14 cellular contexts compared by ENCODE assay signal in genomic region chr3:9409981-9410849, GRCh38. TPM values are rescaled to one million over a fixed set of nuclear protein-coding genes. Genes with fewer than 3 reads are reported as not detected.
DNase-seq lines count a peak whose midpoint lies in the region; ATAC-seq, FAIRE-seq and TF ChIP-seq lines count a peak whose summit lies in the region.
"Had no signal": no experiment of that assay in that cellular context is flagged by ENCODE, and none has a peak within 500 bp of the region (broad histone marks: within the 10 kb centered on the region; RNA-seq: fewer than 3 reads in every experiment).

No MANE protein-coding gene starts in this region.

- H3K27ac ChIP-seq in CD8-positive, alpha-beta T cell (ENCODE audit: low read depth, low read length), result no peak overlapping the region
- H3K27ac ChIP-seq: neural progenitor cell, VCaP had no signal

- H3K36me3 ChIP-seq in CD8-positive, alpha-beta T cell (ENCODE audit: insufficient read depth, low read length), result no peaks in the 10 kb centered on the region
- H3K36me3 ChIP-seq: thoracic aorta had no signal

- no peaks in the 10 kb centered on the region for H3K27me3 ChIP-seq in CD8-positive, alpha-beta T cell (ENCODE audit: insufficient read depth, low read length)
- H3K27me3 ChIP-seq: neural progenitor cell had no signal

- no peaks in the 10 kb centered on the region for H3K27me3 Mint-ChIP-seq in CD8-positive, alpha-beta T cell (ENCODE audit: low read depth)
- no peaks in the 10 kb centered on the region for H3K27me3 Mint-ChIP-seq in naive thymus-derived CD8-positive, alpha-beta T cell
- H3K27me3 Mint-ChIP-seq: brain had no signal

- peak; percentile 84 for FAIRE-seq in H54 (lab: Jason Lieb, UNC)

- H3K9me3 Mint-ChIP-seq in CD8-positive, alpha-beta T cell, result peaks cover 3% of the 10 kb centered on the region
- no peaks in the 10 kb centered on the region for H3K9me3 Mint-ChIP-seq in naive thymus-derived CD8-positive, alpha-beta T cell

- peak overlapping the region; percentile 70 for H3K27ac Mint-ChIP-seq in CD8-positive, alpha-beta T cell
- peak overlapping the region in 5 of 10 donors; percentile 29 to 82 (median 55) for H3K27ac Mint-ChIP-seq in naive thymus-derived CD8-positive, alpha-beta T cell
- H3K27ac Mint-ChIP-seq: neural progenitor cell had no signal

- no peak for TF ChIP-seq POLR2A in H54 (IDR thresholded peaks at IDR 0.05; ENCODE audit: low read depth, low read length)

- TF ChIP-seq CTCF in CD8-positive, alpha-beta T cell (IDR thresholded peaks at IDR 0.05), result no peak

- peaks cover 75% of the 10 kb centered on the region for H3K4me1 Mint-ChIP-seq in CD8-positive, alpha-beta T cell (ENCODE audit: low read depth)
- H3K4me1 Mint-ChIP-seq in naive thymus-derived CD8-positive, alpha-beta T cell, result peaks cover 22 to 86% (median 70%) of the 10 kb centered on the region in 4 donors
- H3K4me1 Mint-ChIP-seq: neural progenitor cell had no signal

- intact Hi-C loops in CD8-positive, alpha-beta T cell (cut with DNase I, micrococcal nuclease), result no loop called here

- ATAC-seq in CD8-positive, alpha-beta T cell, result no peak
- peak in 1 of 2 donors; percentile 38 for ATAC-seq in naive thymus-derived CD8-positive, alpha-beta T cell

- H3K9me3 ChIP-seq in CD8-positive, alpha-beta T cell (ENCODE audit: low read length), result no peaks in the 10 kb centered on the region
- H3K9me3 ChIP-seq: thoracic aorta had no signal

- POLR2A ChIA-PET in CD8-positive, alpha-beta T cell (lab: Charles Lee), result interaction anchor here (1.3 kb wide), 1 partner anchor 10 kb away, joined by 3 read pairs; no protein-coding TSS in a partner anchor
- POLR2A ChIA-PET in naive thymus-derived CD8-positive, alpha-beta T cell (lab: Charles Lee), result interaction anchor here (0.7 to 1.3 kb wide), 4 partner anchors 13 to 48 kb away, joined by 4 to 6 read pairs (median 4); partner anchors contain the start of genes SETD5 and THUMPD3

- CTCF ChIA-PET in CD8-positive, alpha-beta T cell (lab: Charles Lee), result no interaction called here

- no peak overlapping the region for H3K4me3 ChIP-seq in CD8-positive, alpha-beta T cell (ENCODE audit: low read depth, low read length)
- H3K4me3 ChIP-seq: neural progenitor cell, skin epidermis had no signal

- peaks cover 47% of the 10 kb centered on the region for H3K4me1 ChIP-seq in CD8-positive, alpha-beta T cell (ENCODE audit: insufficient read depth, low read length)

- no peak for DNase-seq in CD8-positive, alpha-beta T cell
- DNase-seq in H54 (ENCODE audit: insufficient read length, low spot score), result no peak
- DNase-seq in SKM-1 treated with dmso at 0.1 percent for 144 hours (lab: John Stamatoyannopoulos, UW; ENCODE audit: unreplicated experiment), result peak; percentile 11
- no peak for DNase-seq in naive thymus-derived CD8-positive, alpha-beta T cell
- no peak for DNase-seq in NCI-H748 treated with DMSO at 0.1 percent for 48 hours (lab: John Stamatoyannopoulos, UW)
- no peak for DNase-seq in NCI-H2029 treated with DMSO at 0.1 percent for 48 hours (lab: John Stamatoyannopoulos, UW)
- DNase-seq in activated CD4-positive, alpha-beta T cell treated with anti-CD3 and anti-CD28 coated beads for 1 hour, result no peak
- DNase-seq: COR-L47, left cardiac atrium had no signal

- no peak overlapping the region for H3K4me3 Mint-ChIP-seq in CD8-positive, alpha-beta T cell
- H3K4me3 Mint-ChIP-seq in naive thymus-derived CD8-positive, alpha-beta T cell, result peak overlapping the region in 6 of 10 donors; percentile 24 to 52 (median 30)
- H3K4me3 Mint-ChIP-seq: brain, neural progenitor cell had no signal

- peaks cover 15% of the 10 kb centered on the region for H3K36me3 Mint-ChIP-seq in CD8-positive, alpha-beta T cell
- H3K36me3 Mint-ChIP-seq in naive thymus-derived CD8-positive, alpha-beta T cell, result peaks cover 0 to 13% (median 4%) of the 10 kb centered on the region in 3 donors

RNA-seq across cellular contexts. Expression of gene SETD5, which starts 12.8 kb away (rescaled TPM):
- 10 to 100 TPM; 56.7 to 58.9 TPM for total RNA-seq in CD8-positive, alpha-beta T cell
- 100 to 1,000 TPM; 143 to 146 TPM for total RNA-seq in naive thymus-derived CD8-positive, alpha-beta T cell
- 10 to 100 TPM; 16.0 to 43.0 (median 24.7) TPM for polyA plus RNA-seq in naive thymus-derived CD8-positive, alpha-beta T cell

RNA-seq across cellular contexts. Expression of gene THUMPD3, which starts 47.4 kb away (rescaled TPM):
- total RNA-seq in CD8-positive, alpha-beta T cell, result 10 to 100 TPM; 84.1 to 84.3 TPM
- 10 to 100 TPM; 42.6 to 43.3 TPM for total RNA-seq in naive thymus-derived CD8-positive, alpha-beta T cell
- 10 to 100 TPM; 22.7 to 30.8 (median 23.5) TPM for polyA plus RNA-seq in naive thymus-derived CD8-positive, alpha-beta T cell
